12 cellular contexts compared by ENCODE assay signal in genomic region chr9:4339783-4340335, GRCh38. TPM values are rescaled to one million over a fixed set of nuclear protein-coding genes. Genes with fewer than 3 reads are reported as not detected.
A peak's percentile ranks its signal among the peaks of the same experiment; 100 is the strongest.
DNase-seq lines count a peak whose midpoint lies in the region; ATAC-seq, FAIRE-seq and TF ChIP-seq lines count a peak whose summit lies in the region.
"Had no signal": no experiment of that assay in that cellular context is flagged by ENCODE, and none has a peak within 500 bp of the region (broad histone marks: within the 10 kb centered on the region; RNA-seq: fewer than 3 reads in every experiment).

No MANE protein-coding gene starts in this region.

- POLR2A ChIA-PET in CD4-positive, alpha-beta T cell (lab: Charles Lee) = no interaction called here

- H3K27me3 ChIP-seq in CD4-positive, alpha-beta T cell (ENCODE audit: control insufficient read depth, insufficient read depth, low read length) = no peaks in the 10 kb centered on the region
- no peaks in the 10 kb centered on the region for H3K27me3 ChIP-seq in ovary
- H3K27me3 ChIP-seq: upper lobe of left lung had no signal

- no peaks in the 10 kb centered on the region for H3K36me3 ChIP-seq in ovary
- H3K36me3 ChIP-seq: upper lobe of left lung had no signal

- no peak overlapping the region for H3K27ac ChIP-seq in CD4-positive, alpha-beta T cell (ENCODE audit: low read depth, low read length)
- no peak overlapping the region for H3K27ac ChIP-seq in ovary
- H3K27ac ChIP-seq: upper lobe of left lung had no signal

- CTCF ChIA-PET in CD4-positive, alpha-beta T cell (lab: Charles Lee) = interaction anchor here (1.2 kb wide), 1 partner anchor 1114 kb away, joined by 3 read pairs; no protein-coding TSS in a partner anchor

- no peaks in the 10 kb centered on the region for H3K36me3 Mint-ChIP-seq in CD4-positive, alpha-beta T cell (ENCODE audit: low read depth)
- H3K36me3 Mint-ChIP-seq: natural killer cell treated with Interleukin-12 subunit alpha and Interleukin-12 subunit beta and Interleukin-15 and Interleukin-18, amount 100 ng/mL, for 72 hours had no signal

- H3K9me3 Mint-ChIP-seq in CD4-positive, alpha-beta T cell = no peaks in the 10 kb centered on the region
- H3K9me3 Mint-ChIP-seq: natural killer cell treated with Interleukin-12 subunit alpha and Interleukin-12 subunit beta and Interleukin-15 and Interleukin-18, amount 100 ng/mL, for 72 hours had no signal

- H3K4me1 Mint-ChIP-seq in CD4-positive, alpha-beta T cell (ENCODE audit: low read depth) = peaks cover 7% of the 10 kb centered on the region

- WGBS in ovary, 3 donors = 42 to 45% (median 43%) methylated on average over 3 of the region's 3 CpGs

- no peak overlapping the region for H3K4me3 Mint-ChIP-seq in CD4-positive, alpha-beta T cell
- H3K4me3 Mint-ChIP-seq: natural killer cell treated with Interleukin-12 subunit alpha and Interleukin-12 subunit beta and Interleukin-15 and Interleukin-18, amount 100 ng/mL, for 72 hours had no signal

- H3K27ac Mint-ChIP-seq in CD4-positive, alpha-beta T cell = peak overlapping the region; percentile 44

- no peaks in the 10 kb centered on the region for H3K4me1 ChIP-seq in ovary (ENCODE audit: insufficient read depth)

- no peaks in the 10 kb centered on the region for H3K27me3 Mint-ChIP-seq in CD4-positive, alpha-beta T cell

- H3K9me3 ChIP-seq in CD4-positive, alpha-beta T cell (ENCODE audit: control insufficient read depth, low read length) = no peaks in the 10 kb centered on the region
- H3K9me3 ChIP-seq in ovary = no peaks in the 10 kb centered on the region
- H3K9me3 ChIP-seq: upper lobe of left lung had no signal

- TF ChIP-seq POLR2A in GM12892 (IDR thresholded peaks at IDR 0.05; ENCODE audit: low read depth, low read length) = no peak
- TF ChIP-seq POLR2A in ovary (IDR thresholded peaks at IDR 0.05) = no peak

- no peak for TF ChIP-seq CTCF in CD4-positive, alpha-beta T cell (IDR thresholded peaks at IDR 0.05)
- no peak for TF ChIP-seq CTCF in GM10266 (IDR thresholded peaks at IDR 0.05; ENCODE audit: control insufficient read depth, insufficient read depth, low read depth, missing control alignments)
- no peak for TF ChIP-seq CTCF in ovary (IDR thresholded peaks at IDR 0.05)

- no peak for ATAC-seq in CD4-positive, alpha-beta T cell (ENCODE audit: poor library complexity)
- no peak for ATAC-seq in activated CD4-positive, CD25-positive, alpha-beta regulatory T cell treated with anti-CD3 and anti-CD28 coated beads, Interleukin-2, amount 50 U/mL, for 24 hours

- H3K4me3 ChIP-seq in ovary = no peak overlapping the region
- H3K4me3 ChIP-seq: lung, upper lobe of left lung had no signal

- DNase-seq in CD4-positive, alpha-beta T cell = no peak
- DNase-seq in GM10266 (ENCODE audit: extremely low spot score) (peak; percentile 33), RPMI7951 (ENCODE audit: low read depth) (peak; percentile 40), fibroblast of peridontal ligament (ENCODE audit: extremely low read depth) (peak; percentile 26), GM12892 (ENCODE audit: insufficient read length) (no peak), ovary (no peak), dedifferentiated amniotic fluid mesenchymal stem cell (ENCODE audit: extremely low spot score) (no peak)
- DNase-seq: GF-D8 had no signal

- TF ChIP-seq EP300 in ovary (IDR thresholded peaks at IDR 0.05) = no peak

- intact Hi-C loops in CD4-positive, alpha-beta T cell (cut with DNase I, micrococcal nuclease) = loop anchor here (1.0 to 10.0 kb wide), 6 partner anchors 25 to 1483 kb away; no protein-coding TSS in a partner anchor
- intact Hi-C loops in ovary (cut with DNase I) = loop anchor here in 1 of 4 donors (10.0 kb wide), 1 partner anchor 605 kb away; no protein-coding TSS in a partner anchor

- FAIRE-seq in GM12892 (lab: Jason Lieb, UNC) = no peak

RNA-seq across cellular contexts. Expression of gene GLIS3, which starts 40.0 kb away (rescaled TPM):
- total RNA-seq in CD4-positive, alpha-beta T cell = 1 to 10 TPM; 3.1 to 3.2 TPM
- 7.6 and 10.3 TPM in 2 replicates for total RNA-seq in RPMI7951 (2014; rRNA removed; shearing (Covaris generic))
- 0.15 TPM for polyA plus RNA-seq in GM12892 (2012; ENCODE audit: missing spikeins)
- total RNA-seq in ovary = 10 to 100 TPM; 32.0 to 61.4 (median 49.5) TPM
- 10 to 100 TPM; 12.0 to 12.2 TPM for polyA plus RNA-seq in ovary

Comparison
In these comparisons a context has a peak if more than half of its experiments do, and no peak if none do; other contexts are left out.
1. DNase-seq: peak in GM10266 (single experiment), RPMI7951 (single experiment) and fibroblast of peridontal ligament (single experiment); none in CD4-positive, alpha-beta T cell (0 of 10), GM12892 (single experiment), ovary (0 of 5) and dedifferentiated amniotic fluid mesenchymal stem cell (single experiment).